14 cellular contexts compared by ENCODE assay signal in the genomic region with DNA sequence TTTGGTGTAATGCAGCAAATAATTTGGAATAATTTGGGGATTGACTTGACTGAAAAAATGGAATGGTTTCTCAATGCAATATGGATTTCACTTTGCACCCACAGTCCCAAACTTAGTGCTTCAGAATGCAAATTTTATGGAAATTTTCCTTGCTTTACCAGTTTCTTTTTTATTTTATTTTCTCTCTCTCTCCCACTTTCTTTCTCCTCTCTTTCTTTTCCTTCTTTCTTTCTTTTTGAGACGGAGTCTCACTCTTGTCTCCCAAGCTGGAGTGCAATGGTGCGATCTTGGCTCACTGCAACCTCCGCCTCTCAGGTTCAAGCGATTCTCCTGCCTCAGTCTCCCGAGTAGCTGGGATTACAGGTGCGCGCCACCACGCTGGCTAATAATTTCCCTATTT.
A peak's percentile ranks its signal among the peaks of the same experiment; 100 is the strongest.
DNase-seq lines count a peak whose midpoint lies in the region; ATAC-seq, FAIRE-seq and TF ChIP-seq lines count a peak whose summit lies in the region.
"Had no signal": no experiment of that assay in that cellular context is flagged by ENCODE, and none has a peak within 500 bp of the region (broad histone marks: within the 10 kb centered on the region; RNA-seq: fewer than 3 reads in every experiment).

No MANE protein-coding gene starts in this region.

- H3K4me1 Mint-ChIP-seq in activated CD4-positive, alpha-beta memory T cell treated with anti-CD3 and anti-CD28 coated beads for 36 hours (ENCODE audit: low read depth), result peaks cover 49% of the 10 kb centered on the region
- H3K4me1 Mint-ChIP-seq in activated CD4-positive, alpha-beta memory T cell treated with anti-CD3 and anti-CD28 coated beads, Interleukin-2, amount 10 ng/mL, durations not matched to agents 7 days and 5 days, result peaks cover 36% of the 10 kb centered on the region
- no peaks in the 10 kb centered on the region for H3K4me1 Mint-ChIP-seq in neural progenitor cell

- TF ChIP-seq CTCF in K562 (IDR thresholded peaks at IDR 0.05 in 2 of 3, conservative IDR thresholded peaks at IDR 0.05 in 1 of 3; ENCODE audit: insufficient read depth in 2 of 3, low read depth in 1 of 3, low read length in 3 of 3), result no peak
- no peak for TF ChIP-seq CTCF in neural progenitor cell (IDR thresholded peaks at IDR 0.05)

- H2AFZ ChIP-seq in K562 (ENCODE audit: low read depth, low read length) (no peak overlapping the region), neural progenitor cell (replicated peaks) (no peak overlapping the region)

- no peak for DNase-seq in activated CD4-positive, alpha-beta memory T cell treated with anti-CD3 and anti-CD28 coated beads for 36 hours
- DNase-seq in activated CD4-positive, alpha-beta memory T cell treated with anti-CD3 and anti-CD28 coated beads, Interleukin-2, amount 10 ng/mL, durations not matched to agents 7 days and 5 days, result no peak
- no peak for DNase-seq in K562 (ENCODE audit: extremely low read depth in 1 of 4, low spot score in 3 of 4)
- DNase-seq in NCI-H82 treated with DMSO at 0.1 percent for 48 hours (lab: John Stamatoyannopoulos, UW; ENCODE audit: unreplicated experiment), result no peak
- no peak for DNase-seq in neural progenitor cell (ENCODE audit: low spot score)
- DNase-seq: DND-41, midbrain had no signal

- peaks cover 2% of the 10 kb centered on the region for H3K27me3 Mint-ChIP-seq in activated CD4-positive, alpha-beta memory T cell treated with anti-CD3 and anti-CD28 coated beads for 36 hours
- H3K27me3 Mint-ChIP-seq in activated CD4-positive, alpha-beta memory T cell treated with anti-CD3 and anti-CD28 coated beads, Interleukin-2, amount 10 ng/mL, durations not matched to agents 7 days and 5 days, result peaks cover 35% of the 10 kb centered on the region
- H3K27me3 Mint-ChIP-seq in neural progenitor cell (ENCODE audit: insufficient read depth, low read depth), result peaks cover 10% of the 10 kb centered on the region

- no peaks in the 10 kb centered on the region for H3K36me3 Mint-ChIP-seq in activated CD4-positive, alpha-beta memory T cell treated with anti-CD3 and anti-CD28 coated beads for 36 hours
- H3K36me3 Mint-ChIP-seq in activated CD4-positive, alpha-beta memory T cell treated with anti-CD3 and anti-CD28 coated beads, Interleukin-2, amount 10 ng/mL, durations not matched to agents 7 days and 5 days (ENCODE audit: low read depth), result no peaks in the 10 kb centered on the region
- H3K36me3 Mint-ChIP-seq in neural progenitor cell, result no peaks in the 10 kb centered on the region
- H3K36me3 Mint-ChIP-seq: CD14-positive monocyte had no signal

- no peak for TF ChIP-seq POLR2A in K562 (conservative IDR thresholded peaks at IDR 0.05)

- FAIRE-seq in K562 (lab: Jason Lieb, UNC), result no peak
- FAIRE-seq: colon had no signal

- H4K20me1 ChIP-seq in BLaER1 (no peaks in the 10 kb centered on the region), K562 (replicated peaks; ENCODE audit: control insufficient read depth, insufficient read depth, low read length) (no peaks in the 10 kb centered on the region), neural progenitor cell (ENCODE audit: low read depth) (no peaks in the 10 kb centered on the region)

- H3K36me3 ChIP-seq in BLaER1, result no peaks in the 10 kb centered on the region
- no peaks in the 10 kb centered on the region for H3K36me3 ChIP-seq in KOPT-K1 (ENCODE audit: insufficient read depth, low read length)
- no peaks in the 10 kb centered on the region for H3K36me3 ChIP-seq in K562 (ENCODE audit: control insufficient read depth, insufficient read depth, low read length)
- no peaks in the 10 kb centered on the region for H3K36me3 ChIP-seq in neural progenitor cell
- H3K36me3 ChIP-seq: spleen, suprapubic skin had no signal

- peaks cover 13% of the 10 kb centered on the region for H3K4me1 ChIP-seq in BLaER1
- peaks cover 0 to 8% of the 10 kb centered on the region in 2 experiments; a peak in 2 of 5 replicates for H3K4me1 ChIP-seq in K562 (replicated peaks in 1 of 2; ENCODE audit: control insufficient read depth in 2 of 2, insufficient read depth in 2 of 2, low read length in 2 of 2)
- H3K4me1 ChIP-seq in neural progenitor cell, result no peaks in the 10 kb centered on the region

- CTCF ChIA-PET in activated CD4-positive, alpha-beta memory T cell treated with anti-CD3 and anti-CD28 coated beads for 36 hours (lab: Charles Lee), result interaction anchor here (0.6 to 5.0 kb wide), 24 partner anchors 10 to 393 kb away, joined by 3 to 36 read pairs (median 4); no protein-coding TSS in a partner anchor
- CTCF ChIA-PET in activated CD4-positive, alpha-beta memory T cell treated with anti-CD3 and anti-CD28 coated beads, Interleukin-2, amount 10 ng/mL, durations not matched to agents 7 days and 5 days (lab: Charles Lee), result interaction anchor here (0.6 to 3.0 kb wide), 18 partner anchors 9 to 478 kb away, joined by 3 to 19 read pairs (median 4); no protein-coding TSS in a partner anchor
- CTCF ChIA-PET in K562 (lab: Yijun Ruan, JAX; ENCODE audit: low intra/inter-chr PET ratio), result interaction anchor here (0.6 to 2.0 kb wide), 3 partner anchors 201 to 280 kb away, joined by 3 to 10 read pairs (median 4); a partner anchor contains a TSS

- POLR2A ChIA-PET in activated CD4-positive, alpha-beta memory T cell treated with anti-CD3 and anti-CD28 coated beads for 36 hours (lab: Charles Lee), result interaction anchor here (1.3 to 1.4 kb wide), 2 partner anchors 12 to 32 kb away, joined by 6 read pairs; no protein-coding TSS in a partner anchor
- POLR2A ChIA-PET in activated CD4-positive, alpha-beta memory T cell treated with anti-CD3 and anti-CD28 coated beads, Interleukin-2, amount 10 ng/mL, durations not matched to agents 7 days and 5 days (lab: Charles Lee), result interaction anchor here (1.0 to 1.1 kb wide), 2 partner anchors 11 to 14 kb away, joined by 3 read pairs; no protein-coding TSS in a partner anchor
- POLR2A ChIA-PET in K562 (lab: Yijun Ruan, JAX), result no interaction called here

- H3K79me2 ChIP-seq in K562 (ENCODE audit: control insufficient read depth, insufficient read depth, low read length) (no peaks in the 10 kb centered on the region), neural progenitor cell (ENCODE audit: low read depth) (no peaks in the 10 kb centered on the region)

- peak overlapping the region; percentile 64; the same call in 1 of the 2 replicates for H3K4me2 ChIP-seq in BLaER1
- H3K4me2 ChIP-seq in K562 (ENCODE audit: insufficient read depth, low read length), result no peak overlapping the region
- H3K4me2 ChIP-seq in neural progenitor cell, result no peak overlapping the region

- ATAC-seq in K562 (no peak), HG03159 (IDR thresholded peaks at IDR 0.05; ENCODE audit: unreplicated experiment) (no peak)

- H3K4me3 ChIP-seq in BLaER1 (no peak overlapping the region), K562 (no peak overlapping the region), neural progenitor cell (no peak overlapping the region)

- TF ChIP-seq RAD21 in K562 (CRISPR knock-in tag; conservative IDR thresholded peaks at IDR 0.05 in 1 of 2, IDR thresholded peaks at IDR 0.05 in 1 of 2), result no peak

- peak overlapping the region; percentile 89 for H3K27ac Mint-ChIP-seq in activated CD4-positive, alpha-beta memory T cell treated with anti-CD3 and anti-CD28 coated beads for 36 hours
- no peak overlapping the region for H3K27ac Mint-ChIP-seq in activated CD4-positive, alpha-beta memory T cell treated with anti-CD3 and anti-CD28 coated beads, Interleukin-2, amount 10 ng/mL, durations not matched to agents 7 days and 5 days
- no peak overlapping the region for H3K27ac Mint-ChIP-seq in neural progenitor cell
- H3K27ac Mint-ChIP-seq: CD14-positive monocyte had no signal

- H3K9me3 Mint-ChIP-seq in activated CD4-positive, alpha-beta memory T cell treated with anti-CD3 and anti-CD28 coated beads for 36 hours, result no peaks in the 10 kb centered on the region
- H3K9me3 Mint-ChIP-seq in activated CD4-positive, alpha-beta memory T cell treated with anti-CD3 and anti-CD28 coated beads, Interleukin-2, amount 10 ng/mL, durations not matched to agents 7 days and 5 days, result no peaks in the 10 kb centered on the region
- H3K9me3 Mint-ChIP-seq in neural progenitor cell, result no peaks in the 10 kb centered on the region

- intact Hi-C loops in activated CD4-positive, alpha-beta memory T cell treated with anti-CD3 and anti-CD28 coated beads for 36 hours (cut with micrococcal nuclease), result loop anchor here (1.0 to 5.0 kb wide), 8 partner anchors 11 to 262 kb away; a partner anchor contains a TSS
- intact Hi-C loops in K562 (cut with micrococcal nuclease), result loop anchor here (5.0 kb wide), 1 partner anchor 202 kb away; a partner anchor contains a TSS

- H3F3A ChIP-seq in neural progenitor cell (ENCODE audit: low read depth), result no peaks in the 10 kb centered on the region

- no peak for TF ChIP-seq EP300 in K562 (IDR thresholded peaks at IDR 0.05; ENCODE audit: low read length)

- H3K27ac ChIP-seq in BLaER1 (no peak overlapping the region), KOPT-K1 (ENCODE audit: low read depth, low read length, poor library complexity, severe bottlenecking) (peak overlapping the region; percentile 40), K562 (ENCODE audit: extremely low read depth, low read depth, low read length) (no peak overlapping the region), neural progenitor cell (no peak overlapping the region)
- H3K27ac ChIP-seq: suprapubic skin had no signal

- in situ Hi-C loops in K562 (cut with MboI), result no loop called here

- H3K9me3 ChIP-seq in BLaER1, result peaks cover 8% of the 10 kb centered on the region
- no peaks in the 10 kb centered on the region for H3K9me3 ChIP-seq in KOPT-K1 (ENCODE audit: insufficient read depth, low read length, poor library complexity, severe bottlenecking)
- H3K9me3 ChIP-seq in K562 (replicated peaks; ENCODE audit: control insufficient read depth, insufficient read depth, low read depth, low read length), result no peaks in the 10 kb centered on the region
- H3K9me3 ChIP-seq in neural progenitor cell (ENCODE audit: low read depth), result no peaks in the 10 kb centered on the region
- H3K9me3 ChIP-seq: spleen, suprapubic skin had no signal

- H3K9me1 ChIP-seq in K562 (ENCODE audit: control insufficient read depth, insufficient read depth, low read length), result no peaks in the 10 kb centered on the region

- H3K27me3 ChIP-seq in BLaER1, result peaks cover 31% of the 10 kb centered on the region
- H3K27me3 ChIP-seq in K562 (ENCODE audit: control insufficient read depth in 2 of 2, insufficient read depth in 2 of 2, low read length in 2 of 2), result peaks cover 9 to 38% of the 10 kb centered on the region in 2 experiments; a peak in 4 of 5 replicates
- H3K27me3 ChIP-seq in neural progenitor cell, result peaks cover 44% of the 10 kb centered on the region

- H3K9ac ChIP-seq in BLaER1 (no peak overlapping the region), K562 (ENCODE audit: insufficient read depth in 1 of 2, low read depth in 2 of 2, low read length in 2 of 2) (no peak overlapping the region), neural progenitor cell (no peak overlapping the region)

- H3K4me3 Mint-ChIP-seq in activated CD4-positive, alpha-beta memory T cell treated with anti-CD3 and anti-CD28 coated beads for 36 hours, result peak overlapping the region; percentile 64
- no peak overlapping the region for H3K4me3 Mint-ChIP-seq in activated CD4-positive, alpha-beta memory T cell treated with anti-CD3 and anti-CD28 coated beads, Interleukin-2, amount 10 ng/mL, durations not matched to agents 7 days and 5 days
- no peak overlapping the region for H3K4me3 Mint-ChIP-seq in neural progenitor cell

- no TSS peak for BruUV-seq in K562 (replicated peaks; lab: Mats Ljungman, UMichigan)

- WGBS in K562 (ENCODE audit: insufficient coverage, low coverage, missing lambda C conversion rate), result 22% methylated on average over 8 of the region's 8 CpGs
